ENCODE assay signal across 18 cellular contexts in the genomic region with DNA sequence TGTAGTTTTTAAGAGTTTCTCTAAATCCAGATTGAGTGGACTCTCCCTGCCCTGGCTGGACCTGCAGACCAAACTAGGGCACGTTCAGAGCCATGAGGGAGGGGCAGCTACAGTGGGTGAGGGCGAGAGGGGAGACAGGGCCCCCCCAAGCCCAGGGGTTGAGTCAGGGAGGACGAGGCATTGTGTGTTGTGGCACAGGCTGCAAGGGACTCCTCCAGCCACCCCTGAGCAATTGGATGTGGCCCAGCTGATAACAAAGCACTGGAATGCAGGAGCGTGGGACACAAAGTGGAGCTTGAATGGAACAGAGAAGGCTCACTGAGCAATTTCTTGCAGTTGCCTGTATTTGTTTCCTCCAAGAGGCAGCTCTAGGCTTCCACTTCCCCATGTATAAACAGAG. TPM values are rescaled to one million over a fixed set of nuclear protein-coding genes. Genes with fewer than 3 reads are reported as not detected.
A peak's percentile ranks its signal among the peaks of the same experiment; 100 is the strongest.
DNase-seq lines count a peak whose midpoint lies in the region; ATAC-seq and TF ChIP-seq lines count a peak whose summit lies in the region.
"Had no signal": no experiment of that assay in that cellular context is flagged by ENCODE, and none has a peak within 500 bp of the region (broad histone marks: within the 10 kb centered on the region; RNA-seq: fewer than 3 reads in every experiment).

No MANE protein-coding gene starts in this region.

- intact Hi-C loops in esophagus muscularis mucosa (cut with DNase I) (no loop called here), testis (cut with DNase I; ENCODE audit: low total_unique reads) (no loop called here)

- WGBS in esophagus muscularis mucosa: 76% methylated on average over 4 of the region's 4 CpGs
- 73 to 86% methylated on average over 4 of the region's 4 CpGs for WGBS in lung, 2 donors
- 37 to 40% methylated on average over 4 of the region's 4 CpGs for WGBS in testis, 2 donors

- TF ChIP-seq CTCF in esophagus muscularis mucosa (IDR thresholded peaks at IDR 0.05): no peak
- no peak for TF ChIP-seq CTCF in lung (IDR thresholded peaks at IDR 0.05; ENCODE audit: control extremely low read depth, extremely low read depth)
- TF ChIP-seq CTCF in testis (IDR thresholded peaks at IDR 0.05): no peak

- H3K9me3 ChIP-seq in adipocyte (ENCODE audit: control insufficient read depth, low read length) (no peaks in the 10 kb centered on the region), esophagus muscularis mucosa (no peaks in the 10 kb centered on the region), lung (ENCODE audit: control insufficient read depth in 2 of 2, insufficient read depth in 1 of 2, low read length in 1 of 2) (no peaks in the 10 kb centered on the region), testis (no peaks in the 10 kb centered on the region)

- ATAC-seq in lung (ENCODE audit: insufficient read depth, low FRiP score) (no peak), GM19328 (IDR thresholded peaks at IDR 0.05; ENCODE audit: unreplicated experiment) (no peak)
- ATAC-seq: GM12878, Panc1 had no signal

- TF ChIP-seq EP300 in esophagus muscularis mucosa (IDR thresholded peaks at IDR 0.05): no peak

- H3K4me1 ChIP-seq in adipocyte (ENCODE audit: control insufficient read depth, insufficient read depth, low read length) (peaks cover 46% of the 10 kb centered on the region), esophagus muscularis mucosa (peaks cover 35 to 61% (median 49%) of the 10 kb centered on the region in 4 donors), lung (ENCODE audit: control insufficient read depth in 2 of 2, insufficient read depth in 2 of 2, low read length in 2 of 2) (peaks cover 0 to 4% of the 10 kb centered on the region in 2 donors), testis (peaks cover 49% of the 10 kb centered on the region)

- H3K36me3 ChIP-seq in adipocyte (ENCODE audit: control insufficient read depth, insufficient read depth, low read length, severe bottlenecking) (peaks cover 51% of the 10 kb centered on the region), esophagus muscularis mucosa (peaks cover 41 to 71% (median 64%) of the 10 kb centered on the region in 4 donors), lung (ENCODE audit: control insufficient read depth in 2 of 2, insufficient read depth in 2 of 2, low read length in 2 of 2) (peaks cover 6 to 51% of the 10 kb centered on the region in 2 donors), testis (ENCODE audit: low read depth, missing control alignments) (no peaks in the 10 kb centered on the region)

- no peak overlapping the region for H3K4me3 ChIP-seq in adipocyte (ENCODE audit: low read length)
- H3K4me3 ChIP-seq in esophagus muscularis mucosa: no peak overlapping the region
- H3K4me3 ChIP-seq in lung: no peak overlapping the region
- no peak overlapping the region for H3K4me3 ChIP-seq in testis
- H3K4me3 ChIP-seq: GM12878, hepatocyte had no signal

- peak overlapping the region; percentile 59 for H3K9ac ChIP-seq in adipocyte (ENCODE audit: low read length)

- H3K27me3 ChIP-seq in adipocyte (replicated peaks; ENCODE audit: control insufficient read depth, insufficient read depth, low read length): no peaks in the 10 kb centered on the region
- H3K27me3 ChIP-seq in esophagus muscularis mucosa: no peaks in the 10 kb centered on the region
- no peaks in the 10 kb centered on the region for H3K27me3 ChIP-seq in lung (ENCODE audit: control insufficient read depth, insufficient read depth)
- no peaks in the 10 kb centered on the region for H3K27me3 ChIP-seq in testis
- H3K27me3 ChIP-seq: hepatocyte had no signal

- DNase-seq in adipocyte (ENCODE audit: low read depth): no peak
- no peak for DNase-seq in esophagus muscularis mucosa (ENCODE audit: extremely low spot score)
- peak; percentile 44 for DNase-seq in lung (ENCODE audit: low spot score)
- peak; percentile 81 for DNase-seq in testis
- no peak for DNase-seq in NCI-H1105 (lab: John Stamatoyannopoulos, UW)
- DNase-seq in GM03348 (ENCODE audit: low spot score): no peak
- no peak for DNase-seq in COLO668 (lab: John Stamatoyannopoulos, UW; ENCODE audit: unreplicated experiment)
- DNase-seq: activated naive CD4-positive, alpha-beta T cell treated with Interleukin-2 at 50 U/mL for 16 hours; effector CD4-positive, alpha-beta T cell; islet precursor cell; midbrain; NCI-H1105 treated with DMSO at 0.1 percent for 48 hours; NCI-H2171; substantia nigra had no signal

- TF ChIP-seq POLR2A in esophagus muscularis mucosa (IDR thresholded peaks at IDR 0.05; ENCODE audit: low read depth): no peak
- no peak for TF ChIP-seq POLR2A in testis (IDR thresholded peaks at IDR 0.05)

- peak overlapping the region in 3 of 4 donors; percentile 11 to 84 (median 32) for H3K27ac ChIP-seq in esophagus muscularis mucosa (replicated peaks in 1 of 4)
- H3K27ac ChIP-seq in lung (ENCODE audit: low read depth in 1 of 2, low read length in 1 of 2): peak overlapping the region in 1 of 2 donors; percentile 77
- peak overlapping the region in 1 of 2 donors; percentile 47 for H3K27ac ChIP-seq in testis
- H3K27ac ChIP-seq: hepatocyte had no signal

RNA-seq across cellular contexts. Expression of a gene that starts 43.5 kb away (rescaled TPM):
- 1,000 to 10,000 TPM; 2,169 to 3,466 (median 2,516) TPM for total RNA-seq in esophagus muscularis mucosa
- 100 to 1,000 TPM in 1 of 2 donors, 10 to 100 TPM in 1; 40.8 to 239 TPM for total RNA-seq in lung
- polyA plus RNA-seq in lung: 100 to 1,000 TPM in 1 of 2 donors, 10 to 100 TPM in 1; 68.4 to 243 TPM
- 100 to 1,000 TPM; 177 to 265 TPM for total RNA-seq in testis
- polyA plus RNA-seq in testis (ENCODE audit: insufficient read depth, low read depth, low replicate concordance): 594 TPM

Comparison
In these comparisons a context has a peak if more than half of its experiments do, and no peak if none do; other contexts are left out.
1. DNase-seq: peak in lung (single experiment) and testis (single experiment); none in adipocyte (single experiment), esophagus muscularis mucosa (single experiment), NCI-H1105 (single experiment), GM03348 (single experiment) and COLO668 (single experiment).
2. RNA of a gene that starts 43.5 kb away (total RNA-seq): 2,169 to 3,466 TPM in esophagus muscularis mucosa; 177 to 265 TPM in testis and 40.8 to 239 TPM in lung; every median in the first group is over 4 times any median in the second.